14 cellular contexts compared by ENCODE assay signal in the genomic region with DNA sequence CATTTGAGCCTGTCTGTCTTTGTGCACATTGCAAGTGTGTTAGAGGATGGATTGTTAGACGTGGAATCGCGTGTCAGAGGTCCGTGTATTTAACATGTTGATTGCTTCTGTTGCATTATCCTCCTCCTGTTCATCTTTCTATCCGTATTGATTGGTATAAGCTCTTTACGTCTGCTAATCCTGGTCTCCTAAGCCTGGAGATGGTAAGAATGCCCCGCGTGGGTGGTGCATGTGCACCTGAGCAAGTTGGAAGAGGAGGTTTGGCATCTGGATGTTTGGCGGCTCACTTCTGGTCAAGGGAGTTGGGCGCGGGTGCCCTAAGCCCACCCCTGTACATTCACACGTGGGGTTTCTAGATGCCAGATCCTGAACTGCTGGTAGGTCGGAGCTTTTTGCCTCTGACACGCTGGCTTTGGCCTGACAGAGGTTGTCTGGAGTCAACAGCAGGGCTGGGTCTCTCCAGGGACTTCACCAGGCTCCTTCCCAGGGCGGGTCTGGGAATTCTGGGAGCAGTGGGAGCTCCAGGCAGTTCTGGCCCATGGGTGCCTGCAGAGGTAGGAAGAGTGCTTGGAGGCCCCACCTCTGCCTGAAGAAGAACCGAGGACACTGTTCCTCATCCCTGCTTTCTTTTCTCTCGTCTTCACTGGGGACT.
DNase-seq lines count a peak whose midpoint lies in the region; ATAC-seq, FAIRE-seq and TF ChIP-seq lines count a peak whose summit lies in the region.
"Had no signal": no experiment of that assay in that cellular context is flagged by ENCODE, and none has a peak within 500 bp of the region (broad histone marks: within the 10 kb centered on the region; RNA-seq: fewer than 3 reads in every experiment).

No MANE protein-coding gene starts in this region.

- H3K4me1 ChIP-seq in A549 (peaks cover 75% of the 10 kb centered on the region), GM23338 (ENCODE audit: insufficient read depth) (peaks cover 14% of the 10 kb centered on the region; the same call in 1 of the 2 replicates), mesenchymal stem cell (ENCODE audit: control insufficient read depth, insufficient read depth, low read depth, low read length) (peaks cover 15% of the 10 kb centered on the region), vagina (peaks cover 23% of the 10 kb centered on the region)

- no peaks in the 10 kb centered on the region for H3K9me3 Mint-ChIP-seq in GM23338
- no peaks in the 10 kb centered on the region for H3K9me3 Mint-ChIP-seq in activated naive CD4-positive, alpha-beta T cell treated with anti-CD3 and anti-CD28 coated beads, Interleukin-2, amount 10 ng/mL, durations not matched to agents 7 days and 5 days
- H3K9me3 Mint-ChIP-seq: activated naive CD4-positive, alpha-beta T cell treated with anti-CD3 and anti-CD28 coated beads for 36 hours; stimulated activated naive B cell treated with anti-CD40 and anti-IgM and Interleukin-4, amounts not matched to agents 10 μg/mL and 1 μg/mL and 100 μg/mL, for 72 hours had no signal

- H3K9me2 ChIP-seq in GM23338 (ENCODE audit: insufficient read depth) (no peaks in the 10 kb centered on the region), SU-DHL-6 (replicated peaks; ENCODE audit: insufficient read depth, low read length) (no peaks in the 10 kb centered on the region)

- POLR2A ChIA-PET in A549 (lab: Yijun Ruan, JAX), result no interaction called here

- no peak for TF ChIP-seq EP300 in A549 (IDR thresholded peaks at IDR 0.05)

- H3K36me3 ChIP-seq in GM23338 (ENCODE audit: insufficient read depth), result no peaks in the 10 kb centered on the region
- H3K36me3 ChIP-seq in SU-DHL-6 (ENCODE audit: low read length), result no peaks in the 10 kb centered on the region
- H3K36me3 ChIP-seq in mesenchymal stem cell (ENCODE audit: control insufficient read depth in 1 of 2, insufficient read depth in 2 of 2, low read depth in 1 of 2, low read length in 2 of 2), result no peaks in the 10 kb centered on the region
- H3K36me3 ChIP-seq in vagina, result no peaks in the 10 kb centered on the region
- H3K36me3 ChIP-seq: ovary had no signal

- peaks cover 6% of the 10 kb centered on the region for H3K27me3 Mint-ChIP-seq in GM23338 (ENCODE audit: insufficient read depth, low read depth, poor library complexity)
- peaks cover 12% of the 10 kb centered on the region for H3K27me3 Mint-ChIP-seq in activated naive CD4-positive, alpha-beta T cell treated with anti-CD3 and anti-CD28 coated beads, Interleukin-2, amount 10 ng/mL, durations not matched to agents 7 days and 5 days

- peak overlapping the region; percentile 79; the same call in 1 of the 2 replicates for H3K27ac Mint-ChIP-seq in GM23338
- no peak overlapping the region for H3K27ac Mint-ChIP-seq in activated naive CD4-positive, alpha-beta T cell treated with anti-CD3 and anti-CD28 coated beads, Interleukin-2, amount 10 ng/mL, durations not matched to agents 7 days and 5 days
- H3K27ac Mint-ChIP-seq: activated naive CD4-positive, alpha-beta T cell treated with anti-CD3 and anti-CD28 coated beads for 36 hours; stimulated activated naive B cell treated with anti-CD40 and anti-IgM and Interleukin-4, amounts not matched to agents 10 μg/mL and 1 μg/mL and 100 μg/mL, for 72 hours had no signal

- no peak for FAIRE-seq in A549 (lab: Jason Lieb, UNC)
- FAIRE-seq: small intestine had no signal

- no peak overlapping the region for H3K23ac ChIP-seq in mesenchymal stem cell (ENCODE audit: low read length in 2 of 2)

- no peaks in the 10 kb centered on the region for H3K27me3 ChIP-seq in GM23338 (ENCODE audit: insufficient read depth)
- H3K27me3 ChIP-seq in SU-DHL-6 (ENCODE audit: low read length), result no peaks in the 10 kb centered on the region
- peaks cover 0 to 8% of the 10 kb centered on the region in 2 experiments for H3K27me3 ChIP-seq in mesenchymal stem cell (ENCODE audit: control insufficient read depth in 1 of 2, insufficient read depth in 1 of 2, low read length in 2 of 2)
- no peaks in the 10 kb centered on the region for H3K27me3 ChIP-seq in vagina
- H3K27me3 ChIP-seq: dorsolateral prefrontal cortex, ovary had no signal

- H4K91ac ChIP-seq in mesenchymal stem cell (ENCODE audit: low read length), result no peak overlapping the region

- no peak overlapping the region for H4K8ac ChIP-seq in mesenchymal stem cell (ENCODE audit: low read length)

- H3K4me3 ChIP-seq in A549 (no peak overlapping the region), GM23338 (no peak overlapping the region), SU-DHL-6 (ENCODE audit: insufficient read depth, low read length, poor library complexity, severe bottlenecking) (no peak overlapping the region), mesenchymal stem cell (ENCODE audit: insufficient read depth in 1 of 2, low read depth in 1 of 2, low read length in 2 of 2) (no peak overlapping the region), vagina (no peak overlapping the region)
- H3K4me3 ChIP-seq: dorsolateral prefrontal cortex, ovary had no signal

- WGBS in A549 (ENCODE audit: missing lambda C conversion rate), result 79% methylated on average over 17 of the region's 17 CpGs
- 88% methylated on average over 17 of the region's 17 CpGs for WGBS in mesenchymal stem cell

- no peak for TF ChIP-seq RAD21 in A549 (conservative IDR thresholded peaks at IDR 0.05 in 1 of 2, IDR thresholded peaks at IDR 0.05 in 1 of 2)

- H3K79me2 ChIP-seq in GM23338 (replicated peaks; ENCODE audit: insufficient read depth) (peaks cover 62% of the 10 kb centered on the region), SU-DHL-6 (ENCODE audit: insufficient read depth, low read length) (no peaks in the 10 kb centered on the region)

- H3K4ac ChIP-seq in mesenchymal stem cell (ENCODE audit: low read depth in 1 of 2, low read length in 2 of 2), result no peak overlapping the region

- H2AFZ ChIP-seq in GM23338 (no peak overlapping the region), SU-DHL-6 (ENCODE audit: low read depth, low read length, severe bottlenecking) (no peak overlapping the region), mesenchymal stem cell (ENCODE audit: low read depth, low read length) (no peak overlapping the region)

- peaks cover 7% of the 10 kb centered on the region for H4K20me1 ChIP-seq in GM23338 (replicated peaks; ENCODE audit: insufficient read depth)
- H4K20me1 ChIP-seq in SU-DHL-6 (ENCODE audit: low read depth, low read length), result no peaks in the 10 kb centered on the region

- H2BK120ac ChIP-seq in mesenchymal stem cell (ENCODE audit: low read depth, low read length), result no peak overlapping the region

- TF ChIP-seq POLR2A in A549 (IDR thresholded peaks at IDR 0.05; ENCODE audit: low read length), result no peak
- TF ChIP-seq POLR2A in vagina (IDR thresholded peaks at IDR 0.05), result no peak

- H2BK12ac ChIP-seq in mesenchymal stem cell (ENCODE audit: low read length in 2 of 2), result peak overlapping the region in 1 of 2 experiments; percentile 61

- no peak overlapping the region for H3K18ac ChIP-seq in mesenchymal stem cell (ENCODE audit: low read depth in 1 of 2, low read length in 2 of 2)

- TF ChIP-seq CTCF in A549 (IDR thresholded peaks at IDR 0.05) (no peak), GM23338 (conservative IDR thresholded peaks at IDR 0.05; ENCODE audit: low read depth in 2 of 2) (no peak), SU-DHL-6 (IDR thresholded peaks at IDR 0.05; ENCODE audit: insufficient read depth, low read length, poor library complexity, severe bottlenecking) (no peak), vagina (IDR thresholded peaks at IDR 0.05) (no peak)

- no peaks in the 10 kb centered on the region for H3K36me3 Mint-ChIP-seq in GM23338 (ENCODE audit: low read depth)
- no peaks in the 10 kb centered on the region for H3K36me3 Mint-ChIP-seq in activated naive CD4-positive, alpha-beta T cell treated with anti-CD3 and anti-CD28 coated beads, Interleukin-2, amount 10 ng/mL, durations not matched to agents 7 days and 5 days
- H3K36me3 Mint-ChIP-seq: stimulated activated naive B cell treated with anti-CD40 and anti-IgM and Interleukin-4, amounts not matched to agents 10 μg/mL and 1 μg/mL and 100 μg/mL, for 72 hours had no signal

- no peak overlapping the region for H3K14ac ChIP-seq in mesenchymal stem cell (ENCODE audit: low read length in 2 of 2)

- CTCF ChIA-PET in A549 (lab: Yijun Ruan, JAX), result interaction anchor here (1.2 to 8.9 kb wide), 10 partner anchors 8 to 170 kb away, joined by 3 to 60 read pairs (median 8); no protein-coding TSS in a partner anchor
- CTCF ChIA-PET in activated naive CD4-positive, alpha-beta T cell treated with anti-CD3 and anti-CD28 coated beads, Interleukin-2, amount 10 ng/mL, durations not matched to agents 7 days and 5 days (lab: Charles Lee), result no interaction called here

- no peak overlapping the region for H2BK15ac ChIP-seq in mesenchymal stem cell (ENCODE audit: low read depth, poor library complexity, severe bottlenecking)

- no peak for ATAC-seq in A549
- ATAC-seq in GM23338, result no peak

- H3K4me1 Mint-ChIP-seq in GM23338, result peaks cover 29% of the 10 kb centered on the region
- peaks cover 11% of the 10 kb centered on the region for H3K4me1 Mint-ChIP-seq in activated naive CD4-positive, alpha-beta T cell treated with anti-CD3 and anti-CD28 coated beads, Interleukin-2, amount 10 ng/mL, durations not matched to agents 7 days and 5 days

- H2AK5ac ChIP-seq in mesenchymal stem cell (ENCODE audit: low read length, severe bottlenecking), result peak overlapping the region; percentile 37

- H3K27ac ChIP-seq in A549 (peak overlapping the region; percentile 83 to 91), GM23338 (ENCODE audit: low read depth) (no peak overlapping the region), SU-DHL-6 (ENCODE audit: low read depth, low read length) (no peak overlapping the region), mesenchymal stem cell (ENCODE audit: low read length, poor library complexity, severe bottlenecking) (no peak overlapping the region), vagina (no peak overlapping the region)
- H3K27ac ChIP-seq: dorsolateral prefrontal cortex, ovary had no signal

- intact Hi-C loops in vagina (cut with DNase I), result no loop called here

- H3K4me3 Mint-ChIP-seq in GM23338, result no peak overlapping the region
- H3K4me3 Mint-ChIP-seq in activated naive CD4-positive, alpha-beta T cell treated with anti-CD3 and anti-CD28 coated beads, Interleukin-2, amount 10 ng/mL, durations not matched to agents 7 days and 5 days, result no peak overlapping the region
- H3K4me3 Mint-ChIP-seq: activated naive CD4-positive, alpha-beta T cell treated with anti-CD3 and anti-CD28 coated beads for 36 hours had no signal

- H3K9ac ChIP-seq in SU-DHL-6 (ENCODE audit: low read length) (no peak overlapping the region), mesenchymal stem cell (ENCODE audit: low read length) (no peak overlapping the region)

- no peak overlapping the region for H2BK5ac ChIP-seq in mesenchymal stem cell (ENCODE audit: low read depth, low read length, poor library complexity, severe bottlenecking)

- H3K79me1 ChIP-seq in mesenchymal stem cell (replicated peaks; ENCODE audit: low read length, poor library complexity, severe bottlenecking), result peaks cover 2% of the 10 kb centered on the region

- H3K4me2 ChIP-seq in A549 (peak overlapping the region; percentile 57), GM23338 (no peak overlapping the region), SU-DHL-6 (ENCODE audit: low read depth, low read length, poor library complexity, severe bottlenecking) (peak overlapping the region; percentile 47), mesenchymal stem cell (ENCODE audit: low read length, poor library complexity, severe bottlenecking) (no peak overlapping the region)

- H3F3A ChIP-seq in GM23338 (replicated peaks; ENCODE audit: low read depth) (no peaks in the 10 kb centered on the region), SU-DHL-6 (ENCODE audit: insufficient read depth) (no peaks in the 10 kb centered on the region)

- H3K9me3 ChIP-seq in A549 (no peaks in the 10 kb centered on the region), SU-DHL-6 (ENCODE audit: insufficient read depth, low read length) (no peaks in the 10 kb centered on the region), mesenchymal stem cell (ENCODE audit: control insufficient read depth, low read length) (no peaks in the 10 kb centered on the region), vagina (no peaks in the 10 kb centered on the region)
- H3K9me3 ChIP-seq: ovary had no signal

- DNase-seq in A549 (ENCODE audit: low read depth in 1 of 2, low spot score in 1 of 2) (no peak), GM23338 (ENCODE audit: low spot score) (no peak), mesenchymal stem cell (no peak), vagina (ENCODE audit: extremely low spot score in 2 of 2) (no peak), kidney tubule cell (ENCODE audit: low spot score) (no peak)
- no peak for DNase-seq in NK-92 treated with Interleukin-12 subunit alpha and Interleukin-12 subunit beta, amount 100 ng/mL, for 24 hours (lab: John Stamatoyannopoulos, UW)
- DNase-seq in activated naive CD4-positive, alpha-beta T cell treated with anti-CD3 and anti-CD28 coated beads, Interleukin-2, amount 10 ng/mL, durations not matched to agents 7 days and 5 days, result no peak
- DNase-seq: activated naive CD4-positive, alpha-beta T cell treated with anti-CD3 and anti-CD28 coated beads for 36 hours; hypothalamus; small intestine; stimulated activated naive B cell treated with anti-CD40 and anti-IgM and Interleukin-4, amounts not matched to agents 10 μg/mL and 1 μg/mL and 100 μg/mL, for 72 hours had no signal

Comparison
In these comparisons a context has a peak if more than half of its experiments do, and no peak if none do; other contexts are left out.
1. H3K27ac ChIP-seq: peak in A549 (2 of 2); none in GM23338 (single experiment), SU-DHL-6 (single experiment), mesenchymal stem cell (single experiment) and vagina (single experiment).
2. H3K4me2 ChIP-seq: peak in A549 (single experiment) and SU-DHL-6 (single experiment); none in GM23338 (single experiment) and mesenchymal stem cell (single experiment).